In genomic region chr3:101926594-101927105, GRCh38 we compare ENCODE assay signal across 13 cellular contexts.
DNase-seq lines count a peak whose midpoint lies in the region; TF ChIP-seq lines count a peak whose summit lies in the region.
"Had no signal": no experiment of that assay in that cellular context is flagged by ENCODE, and none has a peak within 500 bp of the region (broad histone marks: within the 10 kb centered on the region; RNA-seq: fewer than 3 reads in every experiment).

No MANE protein-coding gene starts in this region.

- H3K36me3 ChIP-seq in prostate gland: no peaks in the 10 kb centered on the region
- H3K36me3 ChIP-seq in colonic mucosa: no peaks in the 10 kb centered on the region
- H3K36me3 ChIP-seq: WERI-Rb-1 had no signal

- H3K4me3 ChIP-seq in cardiac fibroblast (replicated peaks in 1 of 2; ENCODE audit: low read depth in 2 of 2, low read length in 2 of 2) (no peak overlapping the region), prostate gland (no peak overlapping the region), lower leg skin (ENCODE audit: low read depth, poor library complexity, severe bottlenecking) (no peak overlapping the region), colonic mucosa (no peak overlapping the region)

- H3K27ac ChIP-seq in prostate gland: no peak overlapping the region
- no peak overlapping the region for H3K27ac ChIP-seq in colonic mucosa
- H3K27ac ChIP-seq: WERI-Rb-1 had no signal

- H3K4me1 ChIP-seq in prostate gland (replicated peaks): no peaks in the 10 kb centered on the region
- H3K4me1 ChIP-seq in colonic mucosa: no peaks in the 10 kb centered on the region

- H3K4me3 Mint-ChIP-seq in activated naive CD4-positive, alpha-beta T cell treated with anti-CD3 and anti-CD28 coated beads, Interleukin-2, amount 50 U/mL, for 24 hours: no peak overlapping the region
- H3K4me3 Mint-ChIP-seq: activated naive CD8-positive, alpha-beta T cell; stimulated activated naive B cell treated with anti-CD40 and anti-IgM and Interleukin-4, amounts not matched to agents 10 μg/mL and 1 μg/mL and 100 μg/mL, for 72 hours had no signal

- H3K9ac ChIP-seq in colonic mucosa (ENCODE audit: low read depth in 2 of 2, low read length in 2 of 2): no peak overlapping the region

- H3K9me3 ChIP-seq in prostate gland: no peaks in the 10 kb centered on the region
- H3K9me3 ChIP-seq in colonic mucosa: no peaks in the 10 kb centered on the region

- H3K27me3 ChIP-seq in prostate gland (replicated peaks; ENCODE audit: insufficient read depth) (no peaks in the 10 kb centered on the region), colonic mucosa (no peaks in the 10 kb centered on the region)

- H3K4me1 Mint-ChIP-seq in activated naive CD4-positive, alpha-beta T cell treated with anti-CD3 and anti-CD28 coated beads, Interleukin-2, amount 50 U/mL, for 24 hours: peaks cover 25% of the 10 kb centered on the region

- 23% methylated on average over 7 of the region's 7 CpGs for WGBS in prostate gland
- WGBS in lower leg skin, 2 donors: 33 to 45% methylated on average over 7 of the region's 7 CpGs

- H3K27ac Mint-ChIP-seq in activated naive CD4-positive, alpha-beta T cell treated with anti-CD3 and anti-CD28 coated beads, Interleukin-2, amount 50 U/mL, for 24 hours: peak overlapping the region; percentile 56
- H3K27ac Mint-ChIP-seq: activated naive CD8-positive, alpha-beta T cell; stimulated activated naive B cell treated with anti-CD40 and anti-IgM and Interleukin-4, amounts not matched to agents 10 μg/mL and 1 μg/mL and 100 μg/mL, for 72 hours had no signal

- TF ChIP-seq POLR2A in prostate gland (IDR thresholded peaks at IDR 0.05) (no peak), lower leg skin (IDR thresholded peaks at IDR 0.05) (no peak)

- no peaks in the 10 kb centered on the region for H3K9me3 Mint-ChIP-seq in activated naive CD4-positive, alpha-beta T cell treated with anti-CD3 and anti-CD28 coated beads, Interleukin-2, amount 50 U/mL, for 24 hours

- intact Hi-C loops in prostate gland (cut with DNase I): no loop called here
- intact Hi-C loops in lower leg skin (cut with DNase I; ENCODE audit: low total_unique reads): no loop called here
- intact Hi-C loops in colonic mucosa (cut with DNase I): no loop called here

- no peak for DNase-seq in activated naive CD4-positive, alpha-beta T cell treated with Interleukin-2 at 50 U/mL for 16 hours
- DNase-seq in NCI-H2029 (lab: John Stamatoyannopoulos, UW): peak; percentile 38
- peak; percentile 51 to 66 for DNase-seq in cardiac fibroblast (ENCODE audit: low read depth in 2 of 2)
- DNase-seq in prostate gland (ENCODE audit: low spot score): peak; percentile 40
- no peak for DNase-seq in lower leg skin (ENCODE audit: low spot score in 2 of 2)
- DNase-seq in colonic mucosa: no peak
- DNase-seq in epidermal melanocyte (ENCODE audit: insufficient read length, low spot score): no peak
- DNase-seq: NCI-H1092; stimulated activated CD4-positive, alpha-beta T cell treated with anti-CD3 and anti-CD28 coated beads, Interleukin-4, amount 100 ng/mL, for 24 hours; stimulated activated naive B cell treated with anti-CD40 and anti-IgM and Interleukin-4, amounts not matched to agents 10 μg/mL and 1 μg/mL and 100 μg/mL, for 72 hours; WERI-Rb-1 had no signal

- TF ChIP-seq CTCF in cardiac fibroblast (IDR thresholded peaks at IDR 0.05; ENCODE audit: low read depth, low read length) (no peak), prostate gland (IDR thresholded peaks at IDR 0.05) (no peak), lower leg skin (IDR thresholded peaks at IDR 0.05) (no peak), colonic mucosa (IDR thresholded peaks at IDR 0.05) (no peak)

- H3K36me3 Mint-ChIP-seq in activated naive CD4-positive, alpha-beta T cell treated with anti-CD3 and anti-CD28 coated beads, Interleukin-2, amount 50 U/mL, for 24 hours: no peaks in the 10 kb centered on the region

- H3K27me3 Mint-ChIP-seq in activated naive CD4-positive, alpha-beta T cell treated with anti-CD3 and anti-CD28 coated beads, Interleukin-2, amount 50 U/mL, for 24 hours: no peaks in the 10 kb centered on the region
- H3K27me3 Mint-ChIP-seq: activated naive CD8-positive, alpha-beta T cell; stimulated activated naive B cell treated with anti-CD40 and anti-IgM and Interleukin-4, amounts not matched to agents 10 μg/mL and 1 μg/mL and 100 μg/mL, for 72 hours had no signal

Comparison
In these comparisons a context has a peak if more than half of its experiments do, and no peak if none do; other contexts are left out.
1. DNase-seq: peak in NCI-H2029 (single experiment), cardiac fibroblast (2 of 2) and prostate gland (single experiment); none in activated naive CD4-positive, alpha-beta T cell treated with Interleukin-2 at 50 U/mL for 16 hours (single experiment), lower leg skin (0 of 2), colonic mucosa (single experiment) and epidermal melanocyte (single experiment).